ENCODE assay signal across 3 cellular contexts in the genomic region with DNA sequence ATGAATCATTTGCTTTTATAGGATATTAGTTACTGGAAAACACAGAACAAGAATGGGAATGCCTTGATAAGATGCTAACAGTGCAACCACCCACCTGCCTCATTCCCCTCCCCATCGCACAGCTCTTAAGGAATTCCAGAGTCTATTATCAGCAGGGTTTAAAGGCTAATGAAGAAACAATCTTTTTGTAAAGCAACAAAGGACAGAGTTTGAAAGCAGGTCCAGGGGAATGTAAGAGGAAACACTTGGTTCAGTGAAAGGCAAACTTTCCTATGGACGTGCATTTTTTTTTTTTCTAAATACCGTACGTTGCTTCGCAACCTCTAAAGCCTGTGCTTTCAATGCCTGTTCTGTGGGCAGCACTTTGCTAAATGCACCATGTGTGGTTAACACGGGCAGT.
"Had no signal": no experiment of that assay in that cellular context is flagged by ENCODE, and none has a peak within 500 bp of the region (broad histone marks: within the 10 kb centered on the region; RNA-seq: fewer than 3 reads in every experiment).

No MANE protein-coding gene starts in this region.

- DNase-seq: GDM1, GF-D8 had no signal

- H3K4me3 ChIP-seq: GM12878 had no signal

- ATAC-seq: GM12878 had no signal
